ENCODE assay signal across 8 cellular contexts in genomic region chr6:151225919-151226318, GRCh38.
"Had no signal": no experiment of that assay in that cellular context is flagged by ENCODE, and none has a peak within 500 bp of the region (broad histone marks: within the 10 kb centered on the region; RNA-seq: fewer than 3 reads in every experiment).

No MANE protein-coding gene starts in this region.

- H3K4me3 ChIP-seq: GM12878 had no signal

- ATAC-seq: GM12878 had no signal

- DNase-seq: GDM1, GF-D8 had no signal

- FAIRE-seq: G401.6, GM12878, GM12891, GM12892, GM18507, GM19239 had no signal
